Comparison of ENCODE assay signal across 26 cellular contexts in genomic region chr1:221583481-221583880, GRCh38.
"Had no signal": no experiment of that assay in that cellular context is flagged by ENCODE, and none has a peak within 500 bp of the region (broad histone marks: within the 10 kb centered on the region; RNA-seq: fewer than 3 reads in every experiment).

No MANE protein-coding gene starts in this region.

- H2AFZ ChIP-seq: hepatocyte had no signal

- H3K36me3 ChIP-seq: gastrocnemius medialis, heart left ventricle, left lung, pancreas, right lobe of liver, thoracic aorta, tibial nerve, upper lobe of left lung had no signal

- H3K36me3 Mint-ChIP-seq: mesothelial cell of epicardium had no signal

- H3K4me2 ChIP-seq: hepatocyte had no signal

- H3K9me3 ChIP-seq: gastrocnemius medialis, heart left ventricle, left lung, mucosa of descending colon, pancreas, right lobe of liver, thoracic aorta, upper lobe of left lung had no signal

- DNase-seq: dorsolateral prefrontal cortex; effector CD4-positive, alpha-beta T cell; foreskin fibroblast; gastrocnemius medialis; heart left ventricle; left cardiac atrium; left lung; mesenchymal stem cell; mucosa of descending colon; naive thymus-derived CD8-positive, alpha-beta T cell; nephron progenitor cell; occipital lobe; pancreas; right lobe of liver; small intestine; stimulated activated CD4-positive, alpha-beta T cell treated with anti-CD3 and anti-CD28 coated beads, Interleukin-15, amount 100 ng/mL, for 24 hours; stimulated activated CD4-positive, alpha-beta T cell treated with anti-CD3 and anti-CD28 coated beads, Interleukin-2, amount 100 ng/mL, for 48 hours; stimulated activated naive B cell treated with anti-CD40 and anti-IgM and Interleukin-4, amounts not matched to agents 10 μg/mL and 1 μg/mL and 100 μg/mL, for 72 hours; upper lobe of left lung had no signal

- H3K4me1 ChIP-seq: gastrocnemius medialis, heart left ventricle, left lung, pancreas, right lobe of liver, tibial nerve, upper lobe of left lung had no signal

- H3K27ac ChIP-seq: dorsolateral prefrontal cortex, gastrocnemius medialis, heart left ventricle, hepatocyte, left lung, pancreas, right lobe of liver, thoracic aorta, tibial nerve, upper lobe of left lung had no signal

- H3K27me3 ChIP-seq: dorsolateral prefrontal cortex, gastrocnemius medialis, heart left ventricle, hepatocyte, left lung, pancreas, right lobe of liver, tibial nerve, upper lobe of left lung had no signal

- ATAC-seq: gastrocnemius medialis; heart left ventricle; left cardiac atrium; left lung; mucosa of descending colon; naive thymus-derived CD8-positive, alpha-beta T cell; pancreas; right lobe of liver; stimulated activated naive B cell treated with anti-CD40 and anti-IgM and Interleukin-4, amounts not matched to agents 10 μg/mL and 1 μg/mL and 100 μg/mL, for 72 hours had no signal

- H3K27ac Mint-ChIP-seq: mesothelial cell of epicardium; naive thymus-derived CD8-positive, alpha-beta T cell; nephron progenitor cell; stimulated activated naive B cell treated with anti-CD40 and anti-IgM and Interleukin-4, amounts not matched to agents 10 μg/mL and 1 μg/mL and 100 μg/mL, for 72 hours; stimulated activated naive CD8-positive, alpha-beta T cell treated with anti-CD3 and anti-CD28 coated beads, Interleukin-15, Interleukin-2, amounts not matched to agents 100 ng/mL and 50 ng/mL, for 24 hours had no signal

- H3K4me3 Mint-ChIP-seq: mesothelial cell of epicardium; naive thymus-derived CD8-positive, alpha-beta T cell; nephron progenitor cell; stimulated activated naive B cell treated with anti-CD40 and anti-IgM and Interleukin-4, amounts not matched to agents 10 μg/mL and 1 μg/mL and 100 μg/mL, for 72 hours; stimulated activated naive CD8-positive, alpha-beta T cell treated with anti-CD3 and anti-CD28 coated beads, Interleukin-15, Interleukin-2, amounts not matched to agents 100 ng/mL and 50 ng/mL, for 24 hours had no signal

- H3K27me3 Mint-ChIP-seq: stimulated activated naive B cell treated with anti-CD40 and anti-IgM and Interleukin-4, amounts not matched to agents 10 μg/mL and 1 μg/mL and 100 μg/mL, for 72 hours; stimulated activated naive CD8-positive, alpha-beta T cell treated with anti-CD3 and anti-CD28 coated beads, Interleukin-15, Interleukin-2, amounts not matched to agents 100 ng/mL and 50 ng/mL, for 24 hours had no signal

- FAIRE-seq: colon, pancreas, small intestine, urothelium cell line had no signal

- H3K4me1 Mint-ChIP-seq: naive thymus-derived CD8-positive, alpha-beta T cell; stimulated activated naive B cell treated with anti-CD40 and anti-IgM and Interleukin-4, amounts not matched to agents 10 μg/mL and 1 μg/mL and 100 μg/mL, for 72 hours had no signal

- H3K4me3 ChIP-seq: dorsolateral prefrontal cortex, gastrocnemius medialis, heart left ventricle, hepatocyte, left lung, mucosa of descending colon, pancreas, right lobe of liver, thoracic aorta, tibial nerve, upper lobe of left lung had no signal

- H3K79me2 ChIP-seq: hepatocyte had no signal
